In genomic region chr22:45553333-45554039, GRCh38 we compare ENCODE assay signal across 8 cellular contexts. TPM values are rescaled to one million over a fixed set of nuclear protein-coding genes. Genes with fewer than 3 reads are reported as not detected.
A peak's percentile ranks its signal among the peaks of the same experiment; 100 is the strongest.
DNase-seq lines count a peak whose midpoint lies in the region; ATAC-seq and TF ChIP-seq lines count a peak whose summit lies in the region.

No MANE protein-coding gene starts in this region.

- 28 to 41% (median 28%) methylated on average over 23 of the region's 23 CpGs for whole genome bisulfite sequencing in psoas muscle, 3 donors

- peak; percentile 86 for DNase-seq in Daoy (ENCODE audit: low read depth)
- peak; percentile 92 for DNase-seq in M059J (ENCODE audit: low read depth)
- DNase-seq in SJCRH30, result peak; percentile 69 to 85
- DNase-seq in amygdala (lab: John Stamatoyannopoulos, UW), result peak in 48 of 56 donors; percentile 9 to 83 (median 50)
- peak; percentile 87 for DNase-seq in left ventricle myocardium superior
- peak; percentile 76 to 86 for DNase-seq in psoas muscle

- H3K27ac ChIP-seq in SJCRH30 (peak overlapping the region; percentile 8; the same call in 1 of the 2 replicates), psoas muscle (peak overlapping the region; percentile 36)

- H3K4me1 ChIP-seq in SJCRH30 (peaks cover 17% of the 10 kb centered on the region), psoas muscle (peaks cover 3% of the 10 kb centered on the region)

- no peaks in the 10 kb centered on the region for H3K9me3 ChIP-seq in SJCRH30 (replicated peaks)
- no peaks in the 10 kb centered on the region for H3K9me3 ChIP-seq in psoas muscle

- ATAC-seq in left ventricle myocardium superior, result peak; percentile 57
- peak; percentile 64 to 85 (median 79) for ATAC-seq in psoas muscle
- no peak for ATAC-seq in HG02970 (IDR thresholded peaks at IDR 0.05; ENCODE audit: low FRiP score, unreplicated experiment)
- ATAC-seq in GM18517 (IDR thresholded peaks at IDR 0.05; ENCODE audit: unreplicated experiment), result no peak

- no peak overlapping the region for H3K4me3 ChIP-seq in SJCRH30
- no peak overlapping the region for H3K4me3 ChIP-seq in psoas muscle

- H3K36me3 ChIP-seq in SJCRH30 (no peaks in the 10 kb centered on the region), psoas muscle (ENCODE audit: insufficient read depth in 1 of 2, low read depth in 1 of 2) (no peaks in the 10 kb centered on the region)

- intact Hi-C loops in left ventricle myocardium superior (cut with micrococcal nuclease), result loop anchor here (5.0 to 10.0 kb wide), 2 partner anchors 116 to 289 kb away; no protein-coding TSS in a partner anchor
- intact Hi-C loops in psoas muscle (cut with DNase I), result loop anchor here (2.0 to 5.0 kb wide), 4 partner anchors 111 to 286 kb away; no protein-coding TSS in a partner anchor

- H3K27me3 ChIP-seq in SJCRH30 (no peaks in the 10 kb centered on the region), psoas muscle (ENCODE audit: insufficient read depth in 3 of 3, low read length in 2 of 3) (no peaks in the 10 kb centered on the region)

- TF ChIP-seq CTCF in psoas muscle (IDR thresholded peaks at IDR 0.05), result peak; percentile 91

RNA-seq across cellular contexts. Expression of gene FBLN1, which starts 50.8 kb away (rescaled TPM):
- 7.2 and 10.0 TPM in 2 replicates for total RNA-seq in Daoy (2014; rRNA removed; shearing (Covaris generic))
- 23.9 and 34.9 TPM in 2 replicates for total RNA-seq in M059J (2014; rRNA removed; shearing (Covaris generic))
- total RNA-seq in SJCRH30 (2014; rRNA removed; shearing (Covaris generic)), result 19.6 and 21.0 TPM in 2 replicates
- 93.3 TPM for total RNA-seq in left ventricle myocardium superior
- 10 to 100 TPM; 19.3 to 95.7 (median 29.3) TPM for total RNA-seq in psoas muscle
- 10 to 100 TPM; 10.5 to 14.0 (median 12.0) TPM for polyA plus RNA-seq in psoas muscle

Comparison
In these comparisons a context has a peak if more than half of its experiments do, and no peak if none do; other contexts are left out.
1. ATAC-seq: peak in left ventricle myocardium superior (single experiment) and psoas muscle (4 of 4); none in HG02970 (single experiment) and GM18517 (single experiment).
2. Peak in every context shown above with its lines, with median percentiles within 50 percentile points of each other: DNase-seq.